Comparison of ENCODE assay signal across 8 cellular contexts in genomic region chr13:29543230-29544215, GRCh38. TPM values are rescaled to one million over a fixed set of nuclear protein-coding genes. Genes with fewer than 3 reads are reported as not detected.
A peak's percentile ranks its signal among the peaks of the same experiment; 100 is the strongest.
DNase-seq lines count a peak whose midpoint lies in the region; ATAC-seq and TF ChIP-seq lines count a peak whose summit lies in the region.

No MANE protein-coding gene starts in this region.

- in situ Hi-C loops in G401 (cut with HindIII; ENCODE audit: low sequenced_read_pairs): no loop called here

- CTCF ChIA-PET in Calu3 (lab: Charles Lee): interaction anchor here (0.7 kb wide), 1 partner anchor 166 kb away, joined by 3 read pairs; no protein-coding TSS in a partner anchor
- CTCF ChIA-PET in activated CD8-positive, alpha-beta T cell treated with anti-CD3 and anti-CD28 coated beads for 36 hours (lab: Charles Lee): interaction anchor here (1.6 kb wide), 1 partner anchor 35 kb away, joined by 5 read pairs; no protein-coding TSS in a partner anchor

- H3K27me3 Mint-ChIP-seq in Calu3 (ENCODE audit: unreplicated experiment): no peaks in the 10 kb centered on the region
- H3K27me3 Mint-ChIP-seq in activated CD8-positive, alpha-beta T cell treated with anti-CD3 and anti-CD28 coated beads for 36 hours: no peaks in the 10 kb centered on the region

- peak; percentile 95 for ATAC-seq in GM19452 (IDR thresholded peaks at IDR 0.05; ENCODE audit: unreplicated experiment)
- ATAC-seq in HG03342 (IDR thresholded peaks at IDR 0.05; ENCODE audit: unreplicated experiment): peak; percentile 99
- ATAC-seq in activated CD8-positive, alpha-beta T cell treated with anti-CD3 and anti-CD28 coated beads for 36 hours: peak; percentile 98
- ATAC-seq in left colon: peak; percentile 64

- H3K36me3 Mint-ChIP-seq in Calu3 (ENCODE audit: insufficient read depth, unreplicated experiment): peaks cover 38% of the 10 kb centered on the region
- peaks cover 56% of the 10 kb centered on the region for H3K36me3 Mint-ChIP-seq in activated CD8-positive, alpha-beta T cell treated with anti-CD3 and anti-CD28 coated beads for 36 hours (ENCODE audit: low read depth)

- no peak overlapping the region for H3K4me3 Mint-ChIP-seq in Calu3 (ENCODE audit: low read depth, unreplicated experiment)
- no peak overlapping the region for H3K4me3 Mint-ChIP-seq in activated CD8-positive, alpha-beta T cell treated with anti-CD3 and anti-CD28 coated beads for 36 hours

- POLR2A ChIA-PET in activated CD8-positive, alpha-beta T cell treated with anti-CD3 and anti-CD28 coated beads for 36 hours (lab: Charles Lee): interaction anchor here (0.7 to 1.0 kb wide), 2 partner anchors 13 to 246 kb away, joined by 3 read pairs; no protein-coding TSS in a partner anchor

- BruUV-seq in Calu3 (replicated peaks; lab: Mats Ljungman, UMichigan): no TSS peak

- peaks cover 33% of the 10 kb centered on the region for H3K4me1 Mint-ChIP-seq in Calu3 (ENCODE audit: low read depth, unreplicated experiment)
- H3K4me1 Mint-ChIP-seq in activated CD8-positive, alpha-beta T cell treated with anti-CD3 and anti-CD28 coated beads for 36 hours (ENCODE audit: low read depth): peaks cover 45% of the 10 kb centered on the region

- peak; percentile 17 for DNase-seq in Calu3
- peak; percentile 80 for DNase-seq in activated CD8-positive, alpha-beta T cell treated with anti-CD3 and anti-CD28 coated beads for 36 hours
- no peak for DNase-seq in left colon
- no peak for DNase-seq in posterior vena cava (ENCODE audit: low spot score)
- no peak for DNase-seq in G401 (ENCODE audit: low spot score)
- no peak for DNase-seq in NCI-H1436 treated with DMSO at 0.1 percent for 48 hours (lab: John Stamatoyannopoulos, UW)

- no peak for TF ChIP-seq CTCF in Calu3 (IDR thresholded peaks at IDR 0.05; ENCODE audit: unreplicated experiment)
- TF ChIP-seq CTCF in activated CD8-positive, alpha-beta T cell treated with anti-CD3 and anti-CD28 coated beads for 36 hours (IDR thresholded peaks at IDR 0.05): peak; percentile 24

- H3K9me3 Mint-ChIP-seq in Calu3 (ENCODE audit: low read depth, unreplicated experiment): no peaks in the 10 kb centered on the region
- H3K9me3 Mint-ChIP-seq in activated CD8-positive, alpha-beta T cell treated with anti-CD3 and anti-CD28 coated beads for 36 hours: no peaks in the 10 kb centered on the region

- no peak overlapping the region for H3K27ac Mint-ChIP-seq in Calu3 (ENCODE audit: unreplicated experiment)
- peak overlapping the region; percentile 70 for H3K27ac Mint-ChIP-seq in activated CD8-positive, alpha-beta T cell treated with anti-CD3 and anti-CD28 coated beads for 36 hours

- intact Hi-C loops in Calu3 (cut with micrococcal nuclease; ENCODE audit: unreplicated experiment): no loop called here
- intact Hi-C loops in activated CD8-positive, alpha-beta T cell treated with anti-CD3 and anti-CD28 coated beads for 36 hours (cut with micrococcal nuclease): no loop called here
- intact Hi-C loops in left colon (cut with DNase I, micrococcal nuclease): no loop called here
- intact Hi-C loops in posterior vena cava (cut with DNase I): no loop called here

RNA-seq across cellular contexts. Expression of gene SLC7A1, which starts 52.0 kb away (rescaled TPM):
- total RNA-seq in Calu3 (2022) (86.6 and 91.4 TPM in 2 replicates), left colon (10 to 100 TPM; 39.9 to 56.9 TPM), posterior vena cava (10 to 100 TPM; 47.7 to 63.5 TPM)
- total RNA-seq in activated CD8-positive, alpha-beta T cell treated with anti-CD3 and anti-CD28 coated beads for 36 hours: 100 to 1,000 TPM; 119 to 124 TPM
- total RNA-seq in G401 (2014; rRNA removed; shearing (Covaris generic)): 6.2 and 9.8 TPM in 2 replicates

Comparison
In these comparisons a context has a peak if more than half of its experiments do, and no peak if none do; other contexts are left out.
1. DNase-seq: peak in Calu3 (single experiment) and activated CD8-positive, alpha-beta T cell treated with anti-CD3 and anti-CD28 coated beads for 36 hours (single experiment); none in left colon (0 of 2), posterior vena cava (single experiment), G401 (single experiment) and NCI-H1436 treated with DMSO at 0.1 percent for 48 hours (single experiment).
2. Peak in every context shown above with its lines, with median percentiles within 50 percentile points of each other: ATAC-seq.